ENCODE assay signal across 14 cellular contexts in the genomic region with DNA sequence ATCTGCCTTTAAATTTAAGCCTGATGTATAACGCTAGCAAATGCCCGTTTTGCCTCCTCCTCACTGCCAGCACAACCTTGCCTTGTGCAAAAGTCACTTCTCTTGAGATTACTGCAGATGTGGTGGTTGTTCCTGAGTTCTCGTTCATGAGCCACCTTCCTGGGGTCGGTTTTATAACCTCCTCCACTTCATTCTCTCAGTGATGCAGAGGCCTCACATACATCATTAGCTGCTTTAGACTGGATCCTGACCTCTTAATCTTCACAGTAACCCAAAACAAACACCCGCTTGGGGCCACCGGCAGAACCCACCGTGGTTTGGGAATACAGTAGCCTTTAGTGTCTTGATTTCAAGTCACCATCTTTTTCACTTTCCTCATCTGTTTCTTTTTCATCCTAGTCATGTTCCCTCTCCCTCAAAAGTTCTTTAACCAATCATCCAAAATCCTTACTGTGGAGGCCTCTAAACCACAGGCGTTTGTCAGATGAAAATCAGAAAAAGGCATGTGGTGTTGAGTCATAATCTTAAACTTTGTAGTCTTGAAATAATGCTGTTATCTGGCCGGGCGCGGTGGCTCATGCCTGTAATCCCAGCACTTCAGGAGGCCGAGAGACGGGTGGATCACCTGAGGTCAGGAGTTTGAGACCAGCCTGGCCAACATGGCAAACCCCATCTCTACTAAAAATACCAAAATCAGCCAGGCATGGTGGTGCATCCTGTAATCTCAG.
A peak's percentile ranks its signal among the peaks of the same experiment; 100 is the strongest.
DNase-seq lines count a peak whose midpoint lies in the region; ATAC-seq and TF ChIP-seq lines count a peak whose summit lies in the region.
"Had no signal": no experiment of that assay in that cellular context is flagged by ENCODE, and none has a peak within 500 bp of the region (broad histone marks: within the 10 kb centered on the region; RNA-seq: fewer than 3 reads in every experiment).

No MANE protein-coding gene starts in this region.

- no peaks in the 10 kb centered on the region for H3K27me3 Mint-ChIP-seq in immature natural killer cell (ENCODE audit: low read depth in 3 of 3)
- no peaks in the 10 kb centered on the region for H3K27me3 Mint-ChIP-seq in effector memory CD8-positive, alpha-beta T cell
- H3K27me3 Mint-ChIP-seq: activated naive CD8-positive, alpha-beta T cell treated with anti-CD3 and anti-CD28 coated beads for 36 hours had no signal

- no peaks in the 10 kb centered on the region for H3K9me3 Mint-ChIP-seq in immature natural killer cell
- H3K9me3 Mint-ChIP-seq in effector memory CD8-positive, alpha-beta T cell, result no peaks in the 10 kb centered on the region

- no peak overlapping the region for H3K9ac ChIP-seq in adipocyte (ENCODE audit: low read length)

- H3K4me3 ChIP-seq in adipocyte (ENCODE audit: low read length) (no peak overlapping the region), mucosa of descending colon (no peak overlapping the region)
- H3K4me3 ChIP-seq: dorsolateral prefrontal cortex had no signal

- H3K27me3 ChIP-seq in adipocyte (replicated peaks; ENCODE audit: control insufficient read depth, insufficient read depth, low read length), result no peaks in the 10 kb centered on the region
- H3K27me3 ChIP-seq: dorsolateral prefrontal cortex had no signal

- no peaks in the 10 kb centered on the region for H3K9me3 ChIP-seq in adipocyte (ENCODE audit: control insufficient read depth, low read length)
- H3K9me3 ChIP-seq in mucosa of descending colon, result no peaks in the 10 kb centered on the region

- H3K4me3 Mint-ChIP-seq in immature natural killer cell, result no peak overlapping the region
- H3K4me3 Mint-ChIP-seq in effector memory CD8-positive, alpha-beta T cell, result no peak overlapping the region
- H3K4me3 Mint-ChIP-seq: activated naive CD8-positive, alpha-beta T cell treated with anti-CD3 and anti-CD28 coated beads for 36 hours had no signal

- peaks cover 0 to 7% (median 0%) of the 10 kb centered on the region in 3 donors for H3K36me3 Mint-ChIP-seq in immature natural killer cell
- no peaks in the 10 kb centered on the region for H3K36me3 Mint-ChIP-seq in effector memory CD8-positive, alpha-beta T cell (ENCODE audit: insufficient read depth)

- H3K36me3 ChIP-seq in adipocyte (ENCODE audit: control insufficient read depth, insufficient read depth, low read length, severe bottlenecking) (no peaks in the 10 kb centered on the region), mucosa of descending colon (ENCODE audit: low read depth) (no peaks in the 10 kb centered on the region)

- TF ChIP-seq CTCF in mucosa of descending colon (IDR thresholded peaks at IDR 0.05), result no peak

- no peak for TF ChIP-seq POLR2A in GM18505 (IDR thresholded peaks at IDR 0.05; ENCODE audit: borderline replicate concordance, extremely low read depth, insufficient read depth, insufficient read length)

- DNase-seq in A172 (ENCODE audit: low spot score) (peak; percentile 78), H4 (ENCODE audit: low spot score) (peak; percentile 57), adipocyte (ENCODE audit: low read depth) (peak; percentile 75), glomerular visceral epithelial cell (ENCODE audit: extremely low spot score) (peak; percentile 11), immature natural killer cell (no peak), mucosa of descending colon (no peak)
- no peak for DNase-seq in effector memory CD8-positive, alpha-beta T cell
- DNase-seq: activated naive CD8-positive, alpha-beta T cell treated with anti-CD3 and anti-CD28 coated beads for 36 hours; DMS53; dorsolateral prefrontal cortex; glutamatergic neuron; left ventricle myocardium superior; NCI-H1105 treated with DMSO at 0.1 percent for 48 hours had no signal

- intact Hi-C loops in mucosa of descending colon (cut with DNase I, micrococcal nuclease), result no loop called here

- H3K27ac Mint-ChIP-seq in immature natural killer cell, result no peak overlapping the region
- no peak overlapping the region for H3K27ac Mint-ChIP-seq in effector memory CD8-positive, alpha-beta T cell

- no peak for ATAC-seq in mucosa of descending colon
- ATAC-seq in effector memory CD8-positive, alpha-beta T cell (replicated peaks), result no peak
- no peak for ATAC-seq in GM18505 (IDR thresholded peaks at IDR 0.05; ENCODE audit: unreplicated experiment)
- ATAC-seq: left ventricle myocardium superior had no signal

- H3K4me1 ChIP-seq in adipocyte (ENCODE audit: control insufficient read depth, insufficient read depth, low read length), result no peaks in the 10 kb centered on the region
- H3K4me1 ChIP-seq in mucosa of descending colon (ENCODE audit: low read depth), result no peaks in the 10 kb centered on the region

- peaks cover 41 to 56% of the 10 kb centered on the region in 2 donors for H3K4me1 Mint-ChIP-seq in immature natural killer cell
- H3K4me1 Mint-ChIP-seq in effector memory CD8-positive, alpha-beta T cell (ENCODE audit: low read depth in 2 of 2), result peaks cover 10 to 23% of the 10 kb centered on the region in 2 donors

Comparison
In these comparisons a context has a peak if more than half of its experiments do, and no peak if none do; other contexts are left out.
1. DNase-seq: peak in A172 (single experiment), H4 (single experiment), adipocyte (single experiment) and glomerular visceral epithelial cell (single experiment); none in immature natural killer cell (0 of 3), mucosa of descending colon (0 of 3) and effector memory CD8-positive, alpha-beta T cell (0 of 3).